16 cellular contexts compared by ENCODE assay signal in genomic region chr12:131795688-131796410, GRCh38. TPM values are rescaled to one million over a fixed set of nuclear protein-coding genes. Genes with fewer than 3 reads are reported as not detected.
DNase-seq lines count a peak whose midpoint lies in the region; ATAC-seq and TF ChIP-seq lines count a peak whose summit lies in the region.
"Had no signal": no experiment of that assay in that cellular context is flagged by ENCODE, and none has a peak within 500 bp of the region (broad histone marks: within the 10 kb centered on the region; RNA-seq: fewer than 3 reads in every experiment).

No MANE protein-coding gene starts in this region.

- no peak for DNase-seq in Calu3
- peak; percentile 55 for DNase-seq in NCI-H345 (lab: John Stamatoyannopoulos, UW)
- no peak for DNase-seq in effector memory CD8-positive, alpha-beta T cell
- no peak for DNase-seq in naive thymus-derived CD4-positive, alpha-beta T cell
- DNase-seq in GM03348 (ENCODE audit: low spot score): no peak
- no peak for DNase-seq in activated CD8-positive, alpha-beta memory T cell treated with anti-CD3 and anti-CD28 coated beads, Interleukin-2, amount 10 ng/mL, durations not matched to agents 7 days and 5 days
- DNase-seq: effector CD4-positive, alpha-beta T cell; glutamatergic neuron; Kasumi-1; mesenchymal stem cell; NCI-H226; stimulated activated CD4-positive, alpha-beta T cell treated with anti-CD3 and anti-CD28 coated beads, Interleukin-2, amount 100 ng/mL, for 48 hours; stimulated activated naive CD4-positive, alpha-beta T cell treated with Interleukin-2 at 50 U/mL for 16 hours had no signal

- no peak for TF ChIP-seq CTCF in Calu3 (IDR thresholded peaks at IDR 0.05; ENCODE audit: unreplicated experiment)

- H3K9me3 Mint-ChIP-seq in Calu3 (ENCODE audit: low read depth, unreplicated experiment): no peaks in the 10 kb centered on the region
- no peaks in the 10 kb centered on the region for H3K9me3 Mint-ChIP-seq in effector memory CD8-positive, alpha-beta T cell
- peaks cover 0 to 3% (median 0%) of the 10 kb centered on the region in 11 donors for H3K9me3 Mint-ChIP-seq in naive thymus-derived CD4-positive, alpha-beta T cell
- no peaks in the 10 kb centered on the region for H3K9me3 Mint-ChIP-seq in activated CD8-positive, alpha-beta memory T cell treated with anti-CD3 and anti-CD28 coated beads, Interleukin-2, amount 10 ng/mL, durations not matched to agents 7 days and 5 days (ENCODE audit: low read depth)

- no peaks in the 10 kb centered on the region for H3K4me1 Mint-ChIP-seq in Calu3 (ENCODE audit: low read depth, unreplicated experiment)
- peaks cover 4 to 6% of the 10 kb centered on the region in 2 donors for H3K4me1 Mint-ChIP-seq in effector memory CD8-positive, alpha-beta T cell (ENCODE audit: low read depth in 2 of 2)
- H3K4me1 Mint-ChIP-seq in naive thymus-derived CD4-positive, alpha-beta T cell: peaks cover 0 to 4% (median 0%) of the 10 kb centered on the region in 7 donors
- H3K4me1 Mint-ChIP-seq in activated CD8-positive, alpha-beta memory T cell treated with anti-CD3 and anti-CD28 coated beads, Interleukin-2, amount 10 ng/mL, durations not matched to agents 7 days and 5 days: no peaks in the 10 kb centered on the region

- CTCF ChIA-PET in Calu3 (lab: Charles Lee): no interaction called here
- CTCF ChIA-PET in naive thymus-derived CD4-positive, alpha-beta T cell (lab: Charles Lee): no interaction called here
- CTCF ChIA-PET in activated CD8-positive, alpha-beta memory T cell treated with anti-CD3 and anti-CD28 coated beads, Interleukin-2, amount 10 ng/mL, durations not matched to agents 7 days and 5 days (lab: Charles Lee): no interaction called here

- H3K36me3 Mint-ChIP-seq in Calu3 (ENCODE audit: insufficient read depth, unreplicated experiment): peaks cover 53% of the 10 kb centered on the region
- H3K36me3 Mint-ChIP-seq in effector memory CD8-positive, alpha-beta T cell (ENCODE audit: insufficient read depth): peaks cover 53% of the 10 kb centered on the region
- peaks cover 3 to 42% (median 15%) of the 10 kb centered on the region in 5 donors for H3K36me3 Mint-ChIP-seq in naive thymus-derived CD4-positive, alpha-beta T cell
- peaks cover 25% of the 10 kb centered on the region for H3K36me3 Mint-ChIP-seq in activated CD8-positive, alpha-beta memory T cell treated with anti-CD3 and anti-CD28 coated beads, Interleukin-2, amount 10 ng/mL, durations not matched to agents 7 days and 5 days

- H3K4me3 ChIP-seq in naive thymus-derived CD4-positive, alpha-beta T cell (ENCODE audit: low read length): no peak overlapping the region

- intact Hi-C loops in Calu3 (cut with micrococcal nuclease; ENCODE audit: unreplicated experiment): no loop called here
- intact Hi-C loops in naive thymus-derived CD4-positive, alpha-beta T cell (cut with micrococcal nuclease): no loop called here

- no peak overlapping the region for H3K4me3 Mint-ChIP-seq in Calu3 (ENCODE audit: low read depth, unreplicated experiment)
- no peak overlapping the region for H3K4me3 Mint-ChIP-seq in effector memory CD8-positive, alpha-beta T cell
- no peak overlapping the region for H3K4me3 Mint-ChIP-seq in naive thymus-derived CD4-positive, alpha-beta T cell
- H3K4me3 Mint-ChIP-seq in activated CD8-positive, alpha-beta memory T cell treated with anti-CD3 and anti-CD28 coated beads, Interleukin-2, amount 10 ng/mL, durations not matched to agents 7 days and 5 days: no peak overlapping the region
- H3K4me3 Mint-ChIP-seq: CD14-positive monocyte had no signal

- peaks cover 0 to 86% (median 3%) of the 10 kb centered on the region in 3 experiments for H3K36me3 ChIP-seq in naive thymus-derived CD4-positive, alpha-beta T cell (ENCODE audit: control insufficient read depth in 2 of 3, insufficient read depth in 3 of 3, low read length in 3 of 3)

- no peaks in the 10 kb centered on the region for H3K9me3 ChIP-seq in naive thymus-derived CD4-positive, alpha-beta T cell (ENCODE audit: control insufficient read depth in 2 of 3, low read length in 3 of 3)

- ATAC-seq in effector memory CD8-positive, alpha-beta T cell (replicated peaks): no peak
- ATAC-seq in naive thymus-derived CD4-positive, alpha-beta T cell: no peak
- ATAC-seq in GM21576 (IDR thresholded peaks at IDR 0.05; ENCODE audit: unreplicated experiment): no peak
- ATAC-seq in activated CD8-positive, alpha-beta memory T cell treated with anti-CD3 and anti-CD28 coated beads, Interleukin-2, amount 10 ng/mL, durations not matched to agents 7 days and 5 days: no peak
- no peak for ATAC-seq in HG03196 (IDR thresholded peaks at IDR 0.05; ENCODE audit: unreplicated experiment)

- peak overlapping the region; percentile 58 for H3K27ac Mint-ChIP-seq in Calu3 (ENCODE audit: unreplicated experiment)
- H3K27ac Mint-ChIP-seq in effector memory CD8-positive, alpha-beta T cell: peak overlapping the region; percentile 26 to 72
- peak overlapping the region in 5 of 9 donors; percentile 9 to 89 (median 55) for H3K27ac Mint-ChIP-seq in naive thymus-derived CD4-positive, alpha-beta T cell
- H3K27ac Mint-ChIP-seq in activated CD8-positive, alpha-beta memory T cell treated with anti-CD3 and anti-CD28 coated beads, Interleukin-2, amount 10 ng/mL, durations not matched to agents 7 days and 5 days: no peak overlapping the region

- H3K27ac ChIP-seq in naive thymus-derived CD4-positive, alpha-beta T cell (ENCODE audit: low read depth, low read length): no peak overlapping the region

- POLR2A ChIA-PET in naive thymus-derived CD4-positive, alpha-beta T cell (lab: Charles Lee): no interaction called here

- no peaks in the 10 kb centered on the region for H3K4me1 ChIP-seq in naive thymus-derived CD4-positive, alpha-beta T cell (ENCODE audit: control insufficient read depth in 2 of 2, insufficient read depth in 2 of 2, low read length in 2 of 2)

- H3K27me3 Mint-ChIP-seq in Calu3 (ENCODE audit: unreplicated experiment): no peaks in the 10 kb centered on the region
- H3K27me3 Mint-ChIP-seq in effector memory CD8-positive, alpha-beta T cell: no peaks in the 10 kb centered on the region
- no peaks in the 10 kb centered on the region for H3K27me3 Mint-ChIP-seq in naive thymus-derived CD4-positive, alpha-beta T cell
- H3K27me3 Mint-ChIP-seq in activated CD8-positive, alpha-beta memory T cell treated with anti-CD3 and anti-CD28 coated beads, Interleukin-2, amount 10 ng/mL, durations not matched to agents 7 days and 5 days: no peaks in the 10 kb centered on the region

- no peaks in the 10 kb centered on the region for H3K27me3 ChIP-seq in naive thymus-derived CD4-positive, alpha-beta T cell (ENCODE audit: control insufficient read depth in 2 of 2, insufficient read depth in 2 of 2, low read length in 2 of 2)

- no TSS peak for BruUV-seq in Calu3 (replicated peaks; lab: Mats Ljungman, UMichigan)

RNA-seq across cellular contexts. Expression of gene MMP17, which starts 32.3 kb away (rescaled TPM):
- 0.61 and 1.4 TPM in 2 replicates for total RNA-seq in Calu3 (2022)
- 1 to 10 TPM in 2 of 5 experiments, not detected in 3; 1.1 to 9.3 TPM for total RNA-seq in naive thymus-derived CD4-positive, alpha-beta T cell
- not detected for polyA plus RNA-seq in naive thymus-derived CD4-positive, alpha-beta T cell
- not detected for total RNA-seq in activated CD8-positive, alpha-beta memory T cell treated with anti-CD3 and anti-CD28 coated beads, Interleukin-2, amount 10 ng/mL, durations not matched to agents 7 days and 5 days
